ENCODE assay signal across 8 cellular contexts in the genomic region with DNA sequence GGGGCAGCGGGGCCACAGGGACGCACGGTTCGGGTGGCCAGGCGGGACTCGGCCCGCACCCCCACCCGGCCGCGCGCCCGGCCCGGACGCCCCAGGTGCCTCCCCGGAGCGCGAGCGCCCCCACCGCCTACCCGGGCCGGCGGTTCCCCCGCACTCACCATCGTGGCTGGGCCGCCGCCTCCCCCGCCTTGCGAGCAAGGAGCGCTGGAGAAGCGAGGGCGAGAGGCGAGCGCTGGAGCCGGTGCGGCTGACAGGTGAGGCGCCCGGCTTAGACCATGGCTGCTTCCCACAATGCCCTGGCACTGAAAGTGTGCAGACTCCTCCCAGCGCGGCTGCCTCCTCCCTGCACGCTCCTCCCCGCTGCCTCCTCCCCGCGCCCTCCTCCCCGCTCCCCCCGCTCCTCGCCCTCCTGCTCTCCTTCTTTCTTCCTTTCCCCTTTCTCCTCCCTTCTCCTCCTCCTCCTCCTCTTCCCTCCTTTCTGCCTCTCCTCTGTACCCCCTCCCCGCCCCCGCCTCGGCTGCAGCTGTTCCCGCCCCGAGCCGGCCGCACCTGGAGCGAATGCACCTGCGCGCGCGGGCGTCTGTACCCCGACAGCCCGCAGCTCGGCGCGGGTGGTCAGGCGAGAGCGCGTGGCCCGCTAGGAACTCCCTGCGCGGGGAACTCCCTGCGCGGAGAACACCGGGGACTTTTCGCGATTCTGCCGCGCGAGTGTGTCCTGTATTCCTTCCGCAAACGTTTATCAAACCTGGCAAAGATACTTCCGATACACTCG. TPM values are rescaled to one million over a fixed set of nuclear protein-coding genes. Genes with fewer than 3 reads are reported as not detected.
DNase-seq lines count a peak whose midpoint lies in the region; ATAC-seq and TF ChIP-seq lines count a peak whose summit lies in the region.

A gene (minus strand): TSS at position 293 of the 772 bp plus-strand sequence. CDS start 132 bp downstream, at position 161.

- H3K36me3 ChIP-seq in mesenchymal stem cell (ENCODE audit: control insufficient read depth in 1 of 2, insufficient read depth in 2 of 2, low read depth in 1 of 2, low read length in 2 of 2), result peaks cover 0 to 3% of the 10 kb centered on the region in 2 experiments

- H2AFZ ChIP-seq in mesenchymal stem cell (ENCODE audit: low read depth, low read length), result peak within 1 kb of the TSS; percentile 79

- CTCF ChIA-PET in activated CD4-positive, alpha-beta memory T cell treated with anti-CD3 and anti-CD28 coated beads, Interleukin-2, amount 10 ng/mL, durations not matched to agents 7 days and 5 days (lab: Charles Lee), result no interaction called here

- H3K4me1 ChIP-seq in mesenchymal stem cell (ENCODE audit: control insufficient read depth, insufficient read depth, low read depth, low read length), result peaks cover 10% of the 10 kb centered on the region

- peak within 1 kb of the TSS in 1 of 2 experiments; percentile 78 for H3K23ac ChIP-seq in mesenchymal stem cell (ENCODE audit: low read length in 2 of 2)

- peak within 1 kb of the TSS; percentile 50 for H2BK5ac ChIP-seq in mesenchymal stem cell (ENCODE audit: low read depth, low read length, poor library complexity, severe bottlenecking)

- peak within 1 kb of the TSS; percentile 76 to 95 for H3K4me3 ChIP-seq in mesenchymal stem cell (ENCODE audit: insufficient read depth in 1 of 2, low read depth in 1 of 2, low read length in 2 of 2)

- H3K4me2 ChIP-seq in mesenchymal stem cell (ENCODE audit: low read length, poor library complexity, severe bottlenecking), result peak within 1 kb of the TSS; percentile 97

- H3K27me3 Mint-ChIP-seq in activated CD4-positive, alpha-beta memory T cell treated with anti-CD3 and anti-CD28 coated beads, Interleukin-2, amount 10 ng/mL, durations not matched to agents 7 days and 5 days, result no peaks in the 10 kb centered on the region

- H4K8ac ChIP-seq in mesenchymal stem cell (ENCODE audit: low read length), result no peak within 1 kb of the TSS

- no peak within 1 kb of the TSS for H2BK15ac ChIP-seq in mesenchymal stem cell (ENCODE audit: low read depth, poor library complexity, severe bottlenecking)

- H3K79me1 ChIP-seq in mesenchymal stem cell (replicated peaks; ENCODE audit: low read length, poor library complexity, severe bottlenecking), result peaks cover 17% of the 10 kb centered on the region

- peak; percentile 41 for ATAC-seq in HG03378 (IDR thresholded peaks at IDR 0.05; ENCODE audit: unreplicated experiment)

- H2BK120ac ChIP-seq in mesenchymal stem cell (ENCODE audit: low read depth, low read length), result no peak within 1 kb of the TSS

- TF ChIP-seq CTCF in C4-2B (conservative IDR thresholded peaks at IDR 0.05), result peak; percentile 32

- peaks cover 21% of the 10 kb centered on the region for H3K4me1 Mint-ChIP-seq in activated CD4-positive, alpha-beta memory T cell treated with anti-CD3 and anti-CD28 coated beads, Interleukin-2, amount 10 ng/mL, durations not matched to agents 7 days and 5 days

- WGBS in mesenchymal stem cell, result 1% methylated on average over 57 of the region's 82 CpGs

- H3K9me3 Mint-ChIP-seq in activated CD4-positive, alpha-beta memory T cell treated with anti-CD3 and anti-CD28 coated beads, Interleukin-2, amount 10 ng/mL, durations not matched to agents 7 days and 5 days, result no peaks in the 10 kb centered on the region

- H3K27ac ChIP-seq in C4-2B, result peak within 1 kb of the TSS; percentile 81
- no peak within 1 kb of the TSS for H3K27ac ChIP-seq in mesenchymal stem cell (ENCODE audit: low read length, poor library complexity, severe bottlenecking)

- POLR2A ChIA-PET in activated CD4-positive, alpha-beta memory T cell treated with anti-CD3 and anti-CD28 coated beads, Interleukin-2, amount 10 ng/mL, durations not matched to agents 7 days and 5 days (lab: Charles Lee), result interaction anchor here (0.8 to 2.1 kb wide), 8 partner anchors 28 to 108 kb away, joined by 3 to 6 read pairs (median 4); a partner anchor contains a TSS

- no peak within 1 kb of the TSS for H3K4ac ChIP-seq in mesenchymal stem cell (ENCODE audit: low read depth in 1 of 2, low read length in 2 of 2)

- peaks cover 3% of the 10 kb centered on the region for H3K36me3 Mint-ChIP-seq in activated CD4-positive, alpha-beta memory T cell treated with anti-CD3 and anti-CD28 coated beads, Interleukin-2, amount 10 ng/mL, durations not matched to agents 7 days and 5 days (ENCODE audit: low read depth)

- H3K18ac ChIP-seq in mesenchymal stem cell (ENCODE audit: low read depth in 1 of 2, low read length in 2 of 2), result peak within 1 kb of the TSS in 1 of 2 experiments; percentile 41

- no peaks in the 10 kb centered on the region for H3K9me3 ChIP-seq in mesenchymal stem cell (ENCODE audit: control insufficient read depth, low read length)

- peak within 1 kb of the TSS; percentile 90 for H3K4me3 Mint-ChIP-seq in activated CD4-positive, alpha-beta memory T cell treated with anti-CD3 and anti-CD28 coated beads, Interleukin-2, amount 10 ng/mL, durations not matched to agents 7 days and 5 days

- peak within 1 kb of the TSS; percentile 20 for H4K91ac ChIP-seq in mesenchymal stem cell (ENCODE audit: low read length)

- no peak within 1 kb of the TSS for H2AK5ac ChIP-seq in mesenchymal stem cell (ENCODE audit: low read length, severe bottlenecking)

- no peaks in the 10 kb centered on the region for H3K27me3 ChIP-seq in mesenchymal stem cell (ENCODE audit: control insufficient read depth in 1 of 2, insufficient read depth in 1 of 2, low read length in 2 of 2)

- peak within 1 kb of the TSS; percentile 49 for H3K27ac Mint-ChIP-seq in activated CD4-positive, alpha-beta memory T cell treated with anti-CD3 and anti-CD28 coated beads, Interleukin-2, amount 10 ng/mL, durations not matched to agents 7 days and 5 days

- no peak within 1 kb of the TSS for H3K14ac ChIP-seq in mesenchymal stem cell (ENCODE audit: low read length in 2 of 2)

- peak within 1 kb of the TSS in 1 of 2 experiments; percentile 37 for H2BK12ac ChIP-seq in mesenchymal stem cell (ENCODE audit: low read length in 2 of 2)

- H3K9ac ChIP-seq in mesenchymal stem cell (ENCODE audit: low read length), result peak within 1 kb of the TSS; percentile 67

- DNase-seq in GM19238 (ENCODE audit: insufficient read length, low spot score) (peak; percentile 88), NCI-H526 (lab: John Stamatoyannopoulos, UW) (peak; percentile 75 to 94), mesenchymal stem cell (peak; percentile 67)
- peak; percentile 77 for DNase-seq in activated CD4-positive, alpha-beta memory T cell treated with anti-CD3 and anti-CD28 coated beads, Interleukin-2, amount 10 ng/mL, durations not matched to agents 7 days and 5 days
- DNase-seq in effector CD4-positive, alpha-beta T cell, result peak; percentile 51
- peak; percentile 17 for DNase-seq in stimulated activated CD8-positive, alpha-beta memory T cell treated with anti-CD3 and anti-CD28 coated beads, Interleukin-15, amount 100 ng/mL, for 1 hour (ENCODE audit: low read depth)

RNA-seq across cellular contexts. Expression of the gene that starts here (rescaled TPM):
- 1 to 10 TPM; 6.4 to 6.9 TPM for total RNA-seq in activated CD4-positive, alpha-beta memory T cell treated with anti-CD3 and anti-CD28 coated beads, Interleukin-2, amount 10 ng/mL, durations not matched to agents 7 days and 5 days
- polyA plus RNA-seq in mesenchymal stem cell (2013, experiment 1 of 2), result 2.3 TPM
- 1.9 TPM for polyA plus RNA-seq in mesenchymal stem cell (2013, experiment 2 of 2)

Comparison
In these comparisons a context has a peak if more than half of its experiments do, and no peak if none do; other contexts are left out.
1. DNase-seq: peak in every context shown above with its lines; median percentile 88 in GM19238; 84 in NCI-H526; 77 in activated CD4-positive, alpha-beta memory T cell treated with anti-CD3 and anti-CD28 coated beads, Interleukin-2, amount 10 ng/mL, durations not matched to agents 7 days and 5 days; 67 in mesenchymal stem cell; 51 in effector CD4-positive, alpha-beta T cell; 17 in stimulated activated CD8-positive, alpha-beta memory T cell treated with anti-CD3 and anti-CD28 coated beads, Interleukin-15, amount 100 ng/mL, for 1 hour.